8 cellular contexts compared by ENCODE assay signal in the genomic region with DNA sequence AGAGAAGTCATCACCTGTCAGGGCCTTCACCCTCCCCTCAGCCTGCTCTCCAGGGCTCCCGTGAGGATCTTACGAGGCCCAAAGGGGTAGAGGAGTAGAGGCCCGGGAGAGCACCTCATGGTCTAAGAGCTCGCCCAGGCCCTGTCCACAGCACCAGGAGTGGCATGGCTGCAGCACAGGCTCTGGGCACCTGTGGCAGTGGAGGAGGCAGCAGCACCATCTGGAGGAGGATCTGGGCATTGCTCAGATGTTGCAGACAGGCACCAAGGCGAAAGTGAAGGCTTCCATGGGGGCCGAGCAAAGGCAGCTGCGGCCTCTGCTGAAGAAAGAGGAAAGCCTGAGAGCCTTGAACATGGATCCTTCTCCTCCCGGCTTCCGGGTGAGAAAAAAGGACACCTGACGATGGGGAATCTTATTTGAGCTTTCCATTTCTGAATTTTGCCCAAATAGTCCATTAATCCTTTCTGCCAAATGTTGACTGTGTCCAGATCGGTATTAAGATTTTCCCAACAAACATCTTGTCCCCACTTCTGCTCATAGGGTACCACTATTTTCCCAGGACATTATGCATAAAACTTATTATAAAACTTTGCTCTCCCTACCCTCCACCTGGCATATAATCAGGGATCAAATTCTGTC.
DNase-seq lines count a peak whose midpoint lies in the region; ATAC-seq, FAIRE-seq and TF ChIP-seq lines count a peak whose summit lies in the region.

No MANE protein-coding gene starts in this region.

- no peak overlapping the region for H3K27ac Mint-ChIP-seq in activated CD4-positive, alpha-beta memory T cell treated with anti-CD3 and anti-CD28 coated beads for 36 hours
- H3K27ac Mint-ChIP-seq in natural killer cell treated with Interleukin-12 subunit alpha and Interleukin-12 subunit beta and Interleukin-15 and Interleukin-18, amount 100 ng/mL, for 72 hours, result peak overlapping the region; percentile 51 to 73

- dilution Hi-C loops in endothelial cell of umbilical vein (cut with MboI; ENCODE audit: extremely low pct_ligation_motif_present, low sequenced_read_pairs), result no loop called here

- H3K4me2 ChIP-seq in endothelial cell of umbilical vein (ENCODE audit: insufficient read depth, low read length), result no peak overlapping the region

- H3K4me3 ChIP-seq in endothelial cell of umbilical vein (replicated peaks in 1 of 3; ENCODE audit: insufficient read depth in 1 of 3, low read depth in 1 of 3, low read length in 3 of 3), result no peak overlapping the region
- H3K4me3 ChIP-seq in upper lobe of right lung, result no peak overlapping the region

- FAIRE-seq in endothelial cell of umbilical vein (lab: Jason Lieb, UNC), result no peak

- no peaks in the 10 kb centered on the region for H3K36me3 ChIP-seq in endothelial cell of umbilical vein (ENCODE audit: control insufficient read depth in 2 of 2, extremely low read depth in 1 of 2, insufficient read depth in 2 of 2, low read length in 2 of 2)
- no peaks in the 10 kb centered on the region for H3K36me3 ChIP-seq in upper lobe of right lung

- H2AFZ ChIP-seq in endothelial cell of umbilical vein (ENCODE audit: low read depth, low read length), result no peak overlapping the region

- intact Hi-C loops in activated CD4-positive, alpha-beta memory T cell treated with anti-CD3 and anti-CD28 coated beads for 36 hours (cut with micrococcal nuclease), result loop anchor here (2.0 to 5.0 kb wide), 4 partner anchors 17 to 471 kb away; no protein-coding TSS in a partner anchor
- intact Hi-C loops in endothelial cell of umbilical vein (cut with micrococcal nuclease) (loop anchor here (1.0 to 10.0 kb wide), 6 partner anchors 131 to 472 kb away; no protein-coding TSS in a partner anchor), upper lobe of right lung (cut with DNase I) (no loop called here)

- DNase-seq in AG08396 (ENCODE audit: low spot score) (peak; percentile 40), NCI-H446 (lab: John Stamatoyannopoulos, UW) (peak; percentile 12 to 75), endothelial cell of umbilical vein (ENCODE audit: low read depth, low spot score) (peak; percentile 58), upper lobe of right lung (peak; percentile 73)
- peak; percentile 87 for DNase-seq in activated CD4-positive, alpha-beta memory T cell treated with anti-CD3 and anti-CD28 coated beads for 36 hours
- DNase-seq in natural killer cell treated with Interleukin-12 subunit alpha and Interleukin-12 subunit beta and Interleukin-15 and Interleukin-18, amount 100 ng/mL, for 72 hours (ENCODE audit: low spot score), result peak; percentile 84

- H3K36me3 Mint-ChIP-seq in activated CD4-positive, alpha-beta memory T cell treated with anti-CD3 and anti-CD28 coated beads for 36 hours, result no peaks in the 10 kb centered on the region
- H3K36me3 Mint-ChIP-seq in natural killer cell treated with Interleukin-12 subunit alpha and Interleukin-12 subunit beta and Interleukin-15 and Interleukin-18, amount 100 ng/mL, for 72 hours, result peaks cover 4% of the 10 kb centered on the region

- H3K9me3 ChIP-seq in endothelial cell of umbilical vein (replicated peaks; ENCODE audit: control insufficient read depth, insufficient read depth, low read length), result no peaks in the 10 kb centered on the region
- no peaks in the 10 kb centered on the region for H3K9me3 ChIP-seq in upper lobe of right lung

- H3K27ac ChIP-seq in endothelial cell of umbilical vein (ENCODE audit: insufficient read depth, low read depth, low read length) (no peak overlapping the region), upper lobe of right lung (no peak overlapping the region)

- CTCF ChIA-PET in activated CD4-positive, alpha-beta memory T cell treated with anti-CD3 and anti-CD28 coated beads for 36 hours (lab: Charles Lee), result interaction anchor here (0.6 to 3.1 kb wide), 23 partner anchors 9 to 526 kb away, joined by 3 to 27 read pairs (median 3); no protein-coding TSS in a partner anchor
- CTCF ChIA-PET in endothelial cell of umbilical vein (lab: Charles Lee), result interaction anchor here (0.7 to 3.2 kb wide), 23 partner anchors 9 to 495 kb away, joined by 3 to 18 read pairs (median 4); no protein-coding TSS in a partner anchor

- H3K9me1 ChIP-seq in endothelial cell of umbilical vein (replicated peaks; ENCODE audit: control insufficient read depth, extremely low read depth, insufficient read depth, low read length), result no peaks in the 10 kb centered on the region

- no peaks in the 10 kb centered on the region for H4K20me1 ChIP-seq in endothelial cell of umbilical vein (replicated peaks; ENCODE audit: control insufficient read depth, extremely low read depth, insufficient read depth, low read length)

- no peaks in the 10 kb centered on the region for H3K9me3 Mint-ChIP-seq in activated CD4-positive, alpha-beta memory T cell treated with anti-CD3 and anti-CD28 coated beads for 36 hours
- no peaks in the 10 kb centered on the region for H3K9me3 Mint-ChIP-seq in natural killer cell treated with Interleukin-12 subunit alpha and Interleukin-12 subunit beta and Interleukin-15 and Interleukin-18, amount 100 ng/mL, for 72 hours

- H3K27me3 Mint-ChIP-seq in activated CD4-positive, alpha-beta memory T cell treated with anti-CD3 and anti-CD28 coated beads for 36 hours, result peaks cover 4% of the 10 kb centered on the region
- H3K27me3 Mint-ChIP-seq in natural killer cell treated with Interleukin-12 subunit alpha and Interleukin-12 subunit beta and Interleukin-15 and Interleukin-18, amount 100 ng/mL, for 72 hours, result no peaks in the 10 kb centered on the region

- TF ChIP-seq POLR2A in endothelial cell of umbilical vein (IDR thresholded peaks at IDR 0.05; ENCODE audit: low read depth, low read length), result no peak

- no TSS peak for BruUV-seq in endothelial cell of umbilical vein (replicated peaks; lab: Mats Ljungman, UMichigan)

- H3K4me3 Mint-ChIP-seq in activated CD4-positive, alpha-beta memory T cell treated with anti-CD3 and anti-CD28 coated beads for 36 hours, result no peak overlapping the region
- no peak overlapping the region for H3K4me3 Mint-ChIP-seq in natural killer cell treated with Interleukin-12 subunit alpha and Interleukin-12 subunit beta and Interleukin-15 and Interleukin-18, amount 100 ng/mL, for 72 hours

- H3K27me3 ChIP-seq in endothelial cell of umbilical vein (ENCODE audit: control insufficient read depth in 2 of 2, insufficient read depth in 2 of 2, low read length in 2 of 2), result no peaks in the 10 kb centered on the region
- no peaks in the 10 kb centered on the region for H3K27me3 ChIP-seq in upper lobe of right lung

- no peak overlapping the region for H3K9ac ChIP-seq in endothelial cell of umbilical vein (replicated peaks; ENCODE audit: extremely low read depth, insufficient read depth, low read length)

- H3K4me1 ChIP-seq in endothelial cell of umbilical vein (ENCODE audit: control insufficient read depth, extremely low read depth, insufficient read depth, low read length) (no peaks in the 10 kb centered on the region), upper lobe of right lung (no peaks in the 10 kb centered on the region)

- peak; percentile 100 for ATAC-seq in GM18511 (IDR thresholded peaks at IDR 0.05; ENCODE audit: unreplicated experiment)
- peak; percentile 99 for ATAC-seq in HG02943 (IDR thresholded peaks at IDR 0.05; ENCODE audit: low read depth, unreplicated experiment)
- ATAC-seq in natural killer cell treated with Interleukin-12 subunit alpha and Interleukin-12 subunit beta and Interleukin-15 and Interleukin-18, amount 100 ng/mL, for 72 hours, result peak; percentile 96 to 98
- ATAC-seq in upper lobe of right lung, result peak; percentile 95

- POLR2A ChIA-PET in activated CD4-positive, alpha-beta memory T cell treated with anti-CD3 and anti-CD28 coated beads for 36 hours (lab: Charles Lee), result no interaction called here
- POLR2A ChIA-PET in endothelial cell of umbilical vein (lab: Charles Lee), result no interaction called here

- no peaks in the 10 kb centered on the region for H3K79me2 ChIP-seq in endothelial cell of umbilical vein (ENCODE audit: control insufficient read depth, insufficient read depth, low read length)

- TF ChIP-seq CTCF in endothelial cell of umbilical vein (IDR thresholded peaks at IDR 0.05; ENCODE audit: extremely low read depth in 1 of 2, insufficient read depth in 1 of 2, low read depth in 1 of 2, low read length in 2 of 2) (peak; percentile 67 to 87), upper lobe of right lung (IDR thresholded peaks at IDR 0.05) (peak; percentile 55)

- no peaks in the 10 kb centered on the region for H3K4me1 Mint-ChIP-seq in activated CD4-positive, alpha-beta memory T cell treated with anti-CD3 and anti-CD28 coated beads for 36 hours (ENCODE audit: low read depth)
- H3K4me1 Mint-ChIP-seq in natural killer cell treated with Interleukin-12 subunit alpha and Interleukin-12 subunit beta and Interleukin-15 and Interleukin-18, amount 100 ng/mL, for 72 hours (ENCODE audit: low read depth in 2 of 2), result peaks cover 13 to 20% of the 10 kb centered on the region in 2 donors

TF ChIP-seq in endothelial cell of umbilical vein, 7 proteins besides CTCF, POLR2A, EP300 and RAD21:
- TF ChIP-seq MYC (IDR thresholded peaks at IDR 0.05; ENCODE audit: low read depth, low read length) (no peak), EZH2 (IDR thresholded peaks at IDR 0.05; ENCODE audit: borderline replicate concordance, low read depth, low read length, severe bottlenecking) (no peak), POLR2AphosphoS5 (IDR thresholded peaks at IDR 0.05; ENCODE audit: insufficient read depth, low read depth, low read length) (no peak), GATA2 (IDR thresholded peaks at IDR 0.05; ENCODE audit: insufficient read depth, insufficient read length, low read depth, low read length) (no peak), FOS (IDR thresholded peaks at IDR 0.05; ENCODE audit: borderline replicate concordance, insufficient read depth, low read length) (no peak), JUN (IDR thresholded peaks at IDR 0.05; ENCODE audit: borderline replicate concordance, insufficient read depth, insufficient read length, low read depth) (no peak)
- TF ChIP-seq, protein P1, sequence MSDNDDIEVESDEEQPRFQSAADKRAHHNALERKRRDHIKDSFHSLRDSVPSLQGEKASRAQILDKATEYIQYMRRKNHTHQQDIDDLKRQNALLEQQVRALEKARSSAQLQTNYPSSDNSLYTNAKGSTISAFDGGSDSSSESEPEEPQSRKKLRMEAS (IDR thresholded peaks at IDR 0.05; ENCODE audit: insufficient read depth, insufficient read length), result no peak
